1 cellular context compared by ENCODE assay signal in genomic region chr10:3784510-3785250, GRCh38.
TF ChIP-seq lines count a peak whose summit lies in the region.

KLF6 (minus strand) TSS chr10:3785209; CDS start chr10:3785014, 195 bp downstream.

TF ChIP-seq in HepG2, 621 proteins besides CTCF, POLR2A, EP300 and RAD21 (continued from another document and continues in another):
- peak; percentile 71 for TF ChIP-seq PTBP1 (IDR thresholded peaks at IDR 0.05; ENCODE audit: low read depth, low read length, poor library complexity, severe bottlenecking)
- TF ChIP-seq KDM5B (CRISPR knock-in tag; IDR thresholded peaks at IDR 0.05; ENCODE audit: borderline replicate concordance): 0 out of 2 replicates have a peak, but pooled peaks have one; percentile 12
- no peak for TF ChIP-seq ZNF740 (CRISPR knock-in tag; IDR thresholded peaks at IDR 0.05)
- no peak for TF ChIP-seq KLF12 (CRISPR knock-in tag; IDR thresholded peaks at IDR 0.05; ENCODE audit: borderline replicate concordance)
- no peak for TF ChIP-seq ZBTB7B (CRISPR knock-in tag; IDR thresholded peaks at IDR 0.05)
- TF ChIP-seq PAXIP1 (CRISPR knock-in tag; conservative IDR thresholded peaks at IDR 0.05): no peak; the same call in 1 of the 2 replicates
- TF ChIP-seq ZBTB10 (CRISPR knock-in tag; IDR thresholded peaks at IDR 0.05; ENCODE audit: borderline replicate concordance): peak; percentile 86
- no peak for TF ChIP-seq DDIT3 (CRISPR knock-in tag; IDR thresholded peaks at IDR 0.05)
- TF ChIP-seq HCFC1 (IDR thresholded peaks at IDR 0.05; ENCODE audit: low read depth, low read length): no peak
- no peak for TF ChIP-seq ZNF530 (CRISPR knock-in tag; IDR thresholded peaks at IDR 0.05; ENCODE audit: low read depth)
- no peak for TF ChIP-seq MTA3 (CRISPR knock-in tag; IDR thresholded peaks at IDR 0.05)
- no peak for TF ChIP-seq ZNF136 (CRISPR knock-in tag; IDR thresholded peaks at IDR 0.05; ENCODE audit: low read depth)
- TF ChIP-seq ZSCAN5A (CRISPR knock-in tag; IDR thresholded peaks at IDR 0.05; ENCODE audit: borderline replicate concordance): no peak
- 0 out of 2 replicates have a peak, but pooled peaks have one; percentile 31 for TF ChIP-seq ZBTB42 (CRISPR knock-in tag; IDR thresholded peaks at IDR 0.05)
- no peak for TF ChIP-seq ZHX2 (IDR thresholded peaks at IDR 0.05; ENCODE audit: low read depth)
- TF ChIP-seq ZHX2 (CRISPR knock-in tag; IDR thresholded peaks at IDR 0.05; ENCODE audit: borderline replicate concordance): no peak
- TF ChIP-seq ZZZ3 (CRISPR knock-in tag; IDR thresholded peaks at IDR 0.05; ENCODE audit: borderline replicate concordance): no peak
- TF ChIP-seq PITX1 (CRISPR knock-in tag; IDR thresholded peaks at IDR 0.05): no peak
- no peak for TF ChIP-seq BRCA1 (CRISPR knock-in tag; IDR thresholded peaks at IDR 0.05)
- TF ChIP-seq NFAT5 (CRISPR knock-in tag; IDR thresholded peaks at IDR 0.05): peak; percentile 87; the same call in 1 of the 2 replicates
- TF ChIP-seq CHCHD3 (CRISPR knock-in tag; IDR thresholded peaks at IDR 0.05): no peak
- TF ChIP-seq AFF4 (CRISPR knock-in tag; IDR thresholded peaks at IDR 0.05): peak; percentile 95; the same call in 1 of the 2 replicates
- TF ChIP-seq ISX (CRISPR knock-in tag; conservative IDR thresholded peaks at IDR 0.05): no peak
- no peak; the same call in none of the 2 replicates for TF ChIP-seq MXD1 (CRISPR knock-in tag; IDR thresholded peaks at IDR 0.05)
- TF ChIP-seq HNF4A (CRISPR knock-in tag; IDR thresholded peaks at IDR 0.05): no peak
- TF ChIP-seq RFXANK (CRISPR knock-in tag; IDR thresholded peaks at IDR 0.05): no peak
- TF ChIP-seq ZNF333 (CRISPR knock-in tag; IDR thresholded peaks at IDR 0.05; ENCODE audit: borderline replicate concordance): no peak; the same call in 1 of the 2 replicates
- no peak for TF ChIP-seq ZFP36L1 (CRISPR knock-in tag; IDR thresholded peaks at IDR 0.05)
- 0 out of 2 replicates have a peak, but pooled peaks have one; percentile 61 for TF ChIP-seq MXD3 (CRISPR knock-in tag; IDR thresholded peaks at IDR 0.05)
